Comparison of ENCODE assay signal across 8 cellular contexts in genomic region chr19:19064811-19065745, GRCh38.
DNase-seq lines count a peak whose midpoint lies in the region; ATAC-seq and TF ChIP-seq lines count a peak whose summit lies in the region.

No MANE protein-coding gene starts in this region.

- H3K9ac ChIP-seq in NT2/D1 (ENCODE audit: insufficient read length, low read depth), result peak overlapping the region; percentile 38

- H3K27me3 ChIP-seq in NT2/D1 (ENCODE audit: insufficient read depth, insufficient read length), result peaks cover 50% of the 10 kb centered on the region

- peaks cover 5% of the 10 kb centered on the region for H3K4me1 ChIP-seq in NT2/D1 (ENCODE audit: insufficient read depth, insufficient read length)

- H3K9me3 ChIP-seq in NT2/D1 (ENCODE audit: insufficient read depth, low read length), result no peaks in the 10 kb centered on the region

- in situ Hi-C loops in astrocyte of the spinal cord (cut with HindIII; ENCODE audit: low sequenced_read_pairs), result no loop called here

- H3K36me3 ChIP-seq in NT2/D1 (ENCODE audit: insufficient read depth, insufficient read length, low read length), result peaks cover 16% of the 10 kb centered on the region

- CTCF ChIA-PET in GM10248 (lab: Yijun Ruan, JAX), result interaction anchor here (1.1 to 1.2 kb wide), 2 partner anchors 12 to 14 kb away, joined by 3 to 5 read pairs; no protein-coding TSS in a partner anchor

- DNase-seq in GM10248 (ENCODE audit: extremely low spot score), result peak; percentile 49
- DNase-seq in NT2/D1 (ENCODE audit: low read depth, low spot score), result no peak
- no peak for DNase-seq in astrocyte of the spinal cord (ENCODE audit: low read depth, low spot score)
- peak; percentile 44 for DNase-seq in left kidney (ENCODE audit: low read depth, low spot score)
- peak; percentile 20 for DNase-seq in stimulated activated CD8-positive, alpha-beta memory T cell treated with anti-CD3 and anti-CD28 coated beads, Interleukin-4, amount 100 ng/mL, for 24 hours (ENCODE audit: low read depth)
- DNase-seq in NCI-H1694 treated with DMSO at 0.1 percent for 48 hours (lab: John Stamatoyannopoulos, UW), result no peak

- H3K4me3 ChIP-seq in NT2/D1 (ENCODE audit: insufficient read length, low read depth) (peak overlapping the region; percentile 12), astrocyte of the spinal cord (ENCODE audit: low read depth, low read length) (peak overlapping the region; percentile 67)

- no peak for ATAC-seq in HG03432 (IDR thresholded peaks at IDR 0.05; ENCODE audit: unreplicated experiment)
- no peak for ATAC-seq in HG02610 (IDR thresholded peaks at IDR 0.05; ENCODE audit: unreplicated experiment)

- TF ChIP-seq CTCF in GM10248 (IDR thresholded peaks at IDR 0.05; ENCODE audit: control extremely low read depth, extremely low read depth, low read depth, missing control alignments) (no peak), astrocyte of the spinal cord (IDR thresholded peaks at IDR 0.05; ENCODE audit: low read depth, low read length) (no peak)

- POLR2A ChIA-PET in GM10248 (lab: Yijun Ruan, JAX), result no interaction called here

Comparison
In these comparisons a context has a peak if more than half of its experiments do, and no peak if none do; other contexts are left out.
1. DNase-seq: peak in GM10248 (single experiment), left kidney (single experiment) and stimulated activated CD8-positive, alpha-beta memory T cell treated with anti-CD3 and anti-CD28 coated beads, Interleukin-4, amount 100 ng/mL, for 24 hours (single experiment); none in NT2/D1 (single experiment), astrocyte of the spinal cord (single experiment) and NCI-H1694 treated with DMSO at 0.1 percent for 48 hours (single experiment).